Comparison of ENCODE assay signal across 11 cellular contexts in the genomic region with DNA sequence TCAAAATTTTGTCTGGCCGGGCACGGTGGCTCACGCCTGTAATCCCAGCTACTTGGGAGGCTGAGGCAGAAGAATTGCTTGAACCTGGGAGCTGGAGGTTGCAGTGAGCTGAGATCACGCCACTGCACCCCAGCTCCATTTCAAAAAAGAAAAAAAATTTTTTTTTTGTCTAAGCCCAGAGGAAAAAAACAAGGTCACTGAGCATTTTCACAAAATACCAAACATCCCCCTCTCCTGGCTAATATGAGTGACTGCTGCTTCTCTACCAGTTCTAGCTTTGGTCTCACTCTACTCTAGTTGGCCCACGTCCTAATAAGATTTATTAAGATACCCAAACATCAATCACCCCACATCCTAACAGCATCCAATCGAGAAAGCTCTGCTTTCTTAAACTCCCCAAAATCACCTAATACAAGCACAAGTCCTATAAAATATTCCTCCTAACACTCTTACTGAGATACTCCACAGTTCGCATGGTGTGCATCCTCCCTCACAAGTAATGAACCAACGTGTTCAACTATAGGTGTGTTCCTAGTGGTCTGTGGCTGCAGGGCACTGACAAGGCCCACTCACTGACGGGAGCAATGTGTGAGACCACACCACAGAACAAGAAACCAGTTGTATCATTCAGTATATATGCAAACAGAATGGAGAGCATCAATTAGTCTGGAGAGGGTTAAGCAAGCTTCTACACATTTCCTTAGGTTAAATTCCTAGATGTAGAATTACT.
DNase-seq lines count a peak whose midpoint lies in the region; ATAC-seq, FAIRE-seq and TF ChIP-seq lines count a peak whose summit lies in the region.
"Had no signal": no experiment of that assay in that cellular context is flagged by ENCODE, and none has a peak within 500 bp of the region (broad histone marks: within the 10 kb centered on the region; RNA-seq: fewer than 3 reads in every experiment).

No MANE protein-coding gene starts in this region.

- no peak for FAIRE-seq in H54 (lab: Jason Lieb, UNC)

- ATAC-seq in left ventricle myocardium superior: peak; percentile 26
- no peak for ATAC-seq in GM19395 (IDR thresholded peaks at IDR 0.05; ENCODE audit: unreplicated experiment)

- H3K4me3 ChIP-seq in GM06990 (replicated peaks; ENCODE audit: low read depth, low read length) (no peak overlapping the region), WI38 (ENCODE audit: low read depth, low read length) (no peak overlapping the region)
- H3K4me3 ChIP-seq: SJCRH30 had no signal

- TF ChIP-seq POLR2A in H54 (IDR thresholded peaks at IDR 0.05; ENCODE audit: low read depth, low read length): no peak

- in situ Hi-C loops in ACHN (cut with HindIII; ENCODE audit: low pct_ligation_motif_present, low pct_unique_long_range_greater_than_20kb, low sequenced_read_pairs): no loop called here

- intact Hi-C loops in left ventricle myocardium superior (cut with micrococcal nuclease): no loop called here

- no peaks in the 10 kb centered on the region for H3K36me3 ChIP-seq in GM06990 (ENCODE audit: control insufficient read depth, insufficient read depth, low read length)
- H3K36me3 ChIP-seq: SJCRH30 had no signal

- H3K27me3 ChIP-seq in GM06990 (replicated peaks; ENCODE audit: control insufficient read depth, insufficient read depth, low read length): no peaks in the 10 kb centered on the region
- H3K27me3 ChIP-seq: SJCRH30 had no signal

- DNase-seq in ACHN: peak; percentile 5
- DNase-seq in GM06990 (ENCODE audit: extremely low read depth, insufficient read length): no peak
- DNase-seq in left ventricle myocardium superior: no peak
- no peak for DNase-seq in H54 (ENCODE audit: insufficient read length, low spot score)
- no peak for DNase-seq in inferior parietal cortex (ENCODE audit: extremely low spot score)
- no peak for DNase-seq in A172 (ENCODE audit: low spot score)
- DNase-seq: cerebellar nuclear complex, occipital lobe had no signal

- peak; percentile 20 for TF ChIP-seq CTCF in GM06990 (IDR thresholded peaks at IDR 0.05; ENCODE audit: insufficient read depth, low read length, poor library complexity, severe bottlenecking)
- peak; percentile 24; the same call in 1 of the 2 replicates for TF ChIP-seq CTCF in WI38 (IDR thresholded peaks at IDR 0.05; ENCODE audit: low read depth, low read length)
